In the genomic region with DNA sequence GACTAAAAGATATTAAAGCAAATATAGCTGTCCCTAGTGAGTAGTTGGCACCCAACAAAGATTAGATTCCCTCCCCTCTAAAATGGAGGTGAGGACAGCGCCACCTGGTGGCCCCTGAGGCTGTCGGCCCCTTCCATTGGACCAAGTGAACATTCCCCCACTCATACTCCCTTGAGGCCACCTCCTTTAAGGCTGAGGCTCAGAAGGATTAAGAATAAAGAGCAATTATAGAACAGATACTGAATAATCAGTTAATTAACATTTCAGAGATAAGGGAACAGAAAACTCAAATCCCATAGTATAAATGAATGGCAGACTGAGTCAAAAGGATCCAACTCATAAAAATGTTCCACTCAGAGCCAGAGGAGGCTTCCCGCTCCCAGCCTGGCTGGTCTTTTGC, we compare ENCODE assay signal across 8 cellular contexts.
DNase-seq lines count a peak whose midpoint lies in the region; ATAC-seq and TF ChIP-seq lines count a peak whose summit lies in the region.

No MANE protein-coding gene starts in this region.

- H3K4me1 ChIP-seq in fibroblast of lung (ENCODE audit: control insufficient read depth, extremely low read depth, insufficient read depth, low read length), result no peaks in the 10 kb centered on the region
- H3K4me1 ChIP-seq in neuronal stem cell (ENCODE audit: control insufficient read depth in 2 of 2, insufficient read depth in 1 of 2, low read depth in 1 of 2, low read length in 2 of 2), result no peaks in the 10 kb centered on the region

- H3K23ac ChIP-seq in neuronal stem cell (ENCODE audit: low read depth, low read length, poor library complexity), result no peak overlapping the region

- TF ChIP-seq CTCF in GM12864 (IDR thresholded peaks at IDR 0.05; ENCODE audit: low read depth, low read length, missing control alignments) (peak; percentile 84), fibroblast of lung (conservative IDR thresholded peaks at IDR 0.05 in 1 of 2, IDR thresholded peaks at IDR 0.05 in 1 of 2; ENCODE audit: low read depth in 1 of 2, low read length in 2 of 2) (peak; percentile 34 to 36)

- H3K9me3 ChIP-seq in fibroblast of lung (ENCODE audit: control insufficient read depth, insufficient read depth, low read depth, low read length) (no peaks in the 10 kb centered on the region), neuronal stem cell (replicated peaks in 1 of 2; ENCODE audit: control insufficient read depth in 2 of 2, insufficient read depth in 1 of 2, low read depth in 1 of 2, low read length in 2 of 2) (no peaks in the 10 kb centered on the region)

- no peak overlapping the region for H3K14ac ChIP-seq in neuronal stem cell (ENCODE audit: low read length)

- WGBS in neuronal stem cell (ENCODE audit: extremely low coverage in 2 of 2, insufficient read length in 2 of 2, insufficient replicate concordance in 1 of 2), 2 donors, result no CpG with 5 or more reads among the region's 3 CpGs

- no peak overlapping the region for H2BK12ac ChIP-seq in neuronal stem cell (ENCODE audit: low read length)

- DNase-seq in ACHN, result peak; percentile 40
- no peak for DNase-seq in GM12864 (ENCODE audit: low read depth)
- DNase-seq in T-helper 1 cell, result peak in 3 of 5 donors; percentile 3 to 20 (median 5)
- no peak for DNase-seq in fibroblast of lung (ENCODE audit: low read depth in 2 of 2)
- peak; percentile 60 for DNase-seq in stimulated activated naive CD8-positive, alpha-beta T cell treated with anti-CD3 and anti-CD28 coated beads, Interleukin-15, Interleukin-2, amounts not matched to agents 100 U/mL and 50 U/mL, for 24 hours
- no peak for DNase-seq in neuronal stem cell (ENCODE audit: low spot score)
- no peak for DNase-seq in GOT3 (lab: John Stamatoyannopoulos, UW)

- H3K4ac ChIP-seq in neuronal stem cell (ENCODE audit: low read length), result no peak overlapping the region

- no peak overlapping the region for H2AK5ac ChIP-seq in neuronal stem cell (ENCODE audit: low read depth, low read length)

- no peak overlapping the region for H3K18ac ChIP-seq in neuronal stem cell (ENCODE audit: low read length)

- no peaks in the 10 kb centered on the region for H3K79me2 ChIP-seq in fibroblast of lung (ENCODE audit: control insufficient read depth, insufficient read depth, low read length)

- in situ Hi-C loops in ACHN (cut with HindIII; ENCODE audit: low pct_ligation_motif_present, low pct_unique_long_range_greater_than_20kb, low sequenced_read_pairs), result no loop called here

- H4K20me1 ChIP-seq in fibroblast of lung (ENCODE audit: control insufficient read depth, extremely low read depth, insufficient read depth, low read length), result no peaks in the 10 kb centered on the region

- H3K27me3 ChIP-seq in fibroblast of lung (ENCODE audit: control insufficient read depth, insufficient read depth, low read length) (no peaks in the 10 kb centered on the region), neuronal stem cell (ENCODE audit: control insufficient read depth in 3 of 3, insufficient read depth in 3 of 3, low read depth in 1 of 3, low read length in 3 of 3) (no peaks in the 10 kb centered on the region)

- H3K4me3 ChIP-seq in GM12864 (ENCODE audit: low read depth, low read length) (no peak overlapping the region), fibroblast of lung (replicated peaks in 1 of 4; ENCODE audit: control extremely low read depth in 1 of 4, insufficient read depth in 1 of 4, low read depth in 3 of 4, low read length in 4 of 4) (no peak overlapping the region), neuronal stem cell (ENCODE audit: low read length in 2 of 2) (no peak overlapping the region)

- H3K79me1 ChIP-seq in neuronal stem cell (ENCODE audit: low read depth, low read length), result no peaks in the 10 kb centered on the region

- no peak overlapping the region for H3K9ac ChIP-seq in fibroblast of lung (ENCODE audit: insufficient read depth, low read length)
- H3K9ac ChIP-seq in neuronal stem cell (ENCODE audit: low read depth, low read length, poor library complexity), result no peak overlapping the region

- H3K27ac ChIP-seq in fibroblast of lung (ENCODE audit: insufficient read depth, low read length) (no peak overlapping the region), neuronal stem cell (replicated peaks; ENCODE audit: low read length) (no peak overlapping the region)

- no peak overlapping the region for H2BK120ac ChIP-seq in neuronal stem cell (ENCODE audit: low read depth, low read length)

- no peak overlapping the region for H2BK5ac ChIP-seq in neuronal stem cell (ENCODE audit: low read length)

- no peak overlapping the region for H4K8ac ChIP-seq in neuronal stem cell (ENCODE audit: low read depth, low read length)

- no peak overlapping the region for H2AFZ ChIP-seq in fibroblast of lung (ENCODE audit: low read length)
- no peak overlapping the region for H2AFZ ChIP-seq in neuronal stem cell (ENCODE audit: low read length)

- no peak overlapping the region for H2BK15ac ChIP-seq in neuronal stem cell (ENCODE audit: low read length)

- ATAC-seq in HG03175 (IDR thresholded peaks at IDR 0.05; ENCODE audit: unreplicated experiment), result peak; percentile 52
- ATAC-seq in stimulated activated naive CD8-positive, alpha-beta T cell treated with anti-CD3 and anti-CD28 coated beads, Interleukin-15, Interleukin-2, amounts not matched to agents 100 U/mL and 50 U/mL, for 24 hours, result no peak

- H3K36me3 ChIP-seq in fibroblast of lung (ENCODE audit: control insufficient read depth, insufficient read depth, low read length) (no peaks in the 10 kb centered on the region), neuronal stem cell (replicated peaks in 1 of 2; ENCODE audit: control insufficient read depth in 2 of 2, insufficient read depth in 2 of 2, low read length in 2 of 2) (no peaks in the 10 kb centered on the region)

- H3K4me2 ChIP-seq in fibroblast of lung (ENCODE audit: extremely low read depth, insufficient read depth, low read length), result no peak overlapping the region
- H3K4me2 ChIP-seq in neuronal stem cell (ENCODE audit: insufficient read depth, low read length, poor library complexity, severe bottlenecking), result no peak overlapping the region

- no peak overlapping the region for H4K91ac ChIP-seq in neuronal stem cell (ENCODE audit: low read depth, low read length, poor library complexity)

Comparison
In these comparisons a context has a peak if more than half of its experiments do, and no peak if none do; other contexts are left out.
1. DNase-seq: peak in ACHN (single experiment), T-helper 1 cell (3 of 5) and stimulated activated naive CD8-positive, alpha-beta T cell treated with anti-CD3 and anti-CD28 coated beads, Interleukin-15, Interleukin-2, amounts not matched to agents 100 U/mL and 50 U/mL, for 24 hours (single experiment); none in GM12864 (single experiment), fibroblast of lung (0 of 2), neuronal stem cell (single experiment) and GOT3 (single experiment).